ENCODE assay signal across 1 cellular context in genomic region chr16:15389906-15390305, GRCh38.
TF ChIP-seq lines count a peak whose summit lies in the region.

No MANE protein-coding gene starts in this region.

TF ChIP-seq in GM12878, 131 proteins besides CTCF, POLR2A, EP300 and RAD21:
- TF ChIP-seq IKZF2 (IDR thresholded peaks at IDR 0.05) (peak in 1 of 2 experiments; percentile 9; a peak in 1 of 4 replicates), MTA2 (IDR thresholded peaks at IDR 0.05; ENCODE audit: low read depth) (0 out of 2 replicates have a peak, but pooled peaks have one; percentile 30)
